Comparison of ENCODE assay signal across 8 cellular contexts in genomic region chr5:149860801-149861322, GRCh38.
DNase-seq lines count a peak whose midpoint lies in the region; ATAC-seq, FAIRE-seq and TF ChIP-seq lines count a peak whose summit lies in the region.

No MANE protein-coding gene starts in this region.

- intact Hi-C loops in activated CD4-positive, alpha-beta memory T cell treated with anti-CD3 and anti-CD28 coated beads for 36 hours (cut with micrococcal nuclease) = no loop called here
- intact Hi-C loops in spleen (cut with DNase I; ENCODE audit: low total_unique reads) = no loop called here

- peak; percentile 77 for ATAC-seq in HG02885 (IDR thresholded peaks at IDR 0.05; ENCODE audit: poor library complexity, unreplicated experiment)

- no peak for FAIRE-seq in HTR-8/SVneo (lab: Jason Lieb, UNC)

- H3K27ac Mint-ChIP-seq in activated CD4-positive, alpha-beta memory T cell treated with anti-CD3 and anti-CD28 coated beads for 36 hours = no peak overlapping the region

- H3K9me3 Mint-ChIP-seq in activated CD4-positive, alpha-beta memory T cell treated with anti-CD3 and anti-CD28 coated beads for 36 hours = no peaks in the 10 kb centered on the region

- no peak overlapping the region for H3K4me3 ChIP-seq in spleen

- peaks cover 9% of the 10 kb centered on the region for H3K4me1 Mint-ChIP-seq in activated CD4-positive, alpha-beta memory T cell treated with anti-CD3 and anti-CD28 coated beads for 36 hours (ENCODE audit: low read depth)

- CTCF ChIA-PET in activated CD4-positive, alpha-beta memory T cell treated with anti-CD3 and anti-CD28 coated beads for 36 hours (lab: Charles Lee) = interaction anchor here (1.5 to 2.6 kb wide), 4 partner anchors 8 to 131 kb away, joined by 4 to 12 read pairs (median 8); no protein-coding TSS in a partner anchor

- TF ChIP-seq POLR2A in spleen (IDR thresholded peaks at IDR 0.05) = no peak

- peaks cover 0 to 17% (median 11%) of the 10 kb centered on the region in 6 donors for H3K4me1 ChIP-seq in spleen

- H3K9me3 ChIP-seq in spleen = no peaks in the 10 kb centered on the region

- no peaks in the 10 kb centered on the region for H3K36me3 ChIP-seq in spleen

- POLR2A ChIA-PET in activated CD4-positive, alpha-beta memory T cell treated with anti-CD3 and anti-CD28 coated beads for 36 hours (lab: Charles Lee) = interaction anchor here (0.9 to 1.3 kb wide), 3 partner anchors 14 to 434 kb away, joined by 3 to 4 read pairs (median 3); partner anchors contain the start of gene SLC26A2

- no peaks in the 10 kb centered on the region for H3K27me3 Mint-ChIP-seq in activated CD4-positive, alpha-beta memory T cell treated with anti-CD3 and anti-CD28 coated beads for 36 hours

- WGBS in spleen, 5 donors = 34 to 53% (median 44%) methylated on average over 7 of the region's 7 CpGs

- no peaks in the 10 kb centered on the region for H3K36me3 Mint-ChIP-seq in activated CD4-positive, alpha-beta memory T cell treated with anti-CD3 and anti-CD28 coated beads for 36 hours

- peak; percentile 3 to 14 for DNase-seq in activated CD4-positive, alpha-beta T cell treated with anti-CD3 and anti-CD28 coated beads, Interleukin-2, amount 50 U/mL, for 48 hours
- DNase-seq in activated CD4-positive, alpha-beta T cell treated with anti-CD3 and anti-CD28 coated beads for 1 hour = no peak
- DNase-seq in activated CD4-positive, alpha-beta memory T cell treated with anti-CD3 and anti-CD28 coated beads for 36 hours = peak; percentile 52
- DNase-seq in spleen (peak; percentile 55), anterior cingulate cortex (lab: John Stamatoyannopoulos, UW) (no peak), NCI-H1105 treated with DMSO at 0.1 percent for 48 hours (lab: John Stamatoyannopoulos, UW) (no peak), HTR-8/SVneo (ENCODE audit: insufficient read length, low spot score) (no peak)

- no peak for TF ChIP-seq CTCF in spleen (IDR thresholded peaks at IDR 0.05 in 8 of 11, conservative IDR thresholded peaks at IDR 0.05 in 3 of 11)

- H3K4me3 Mint-ChIP-seq in activated CD4-positive, alpha-beta memory T cell treated with anti-CD3 and anti-CD28 coated beads for 36 hours = no peak overlapping the region

- no peaks in the 10 kb centered on the region for H3K27me3 ChIP-seq in spleen (replicated peaks in 1 of 7)

- peak overlapping the region in 1 of 8 donors; percentile 33 for H3K27ac ChIP-seq in spleen

Comparison
In these comparisons a context has a peak if more than half of its experiments do, and no peak if none do; other contexts are left out.
1. DNase-seq: peak in activated CD4-positive, alpha-beta T cell treated with anti-CD3 and anti-CD28 coated beads, Interleukin-2, amount 50 U/mL, for 48 hours (2 of 2), activated CD4-positive, alpha-beta memory T cell treated with anti-CD3 and anti-CD28 coated beads for 36 hours (single experiment) and spleen (single experiment); none in activated CD4-positive, alpha-beta T cell treated with anti-CD3 and anti-CD28 coated beads for 1 hour (single experiment), anterior cingulate cortex (0 of 58), NCI-H1105 treated with DMSO at 0.1 percent for 48 hours (single experiment) and HTR-8/SVneo (single experiment).